ENCODE assay signal across 10 cellular contexts in the genomic region with DNA sequence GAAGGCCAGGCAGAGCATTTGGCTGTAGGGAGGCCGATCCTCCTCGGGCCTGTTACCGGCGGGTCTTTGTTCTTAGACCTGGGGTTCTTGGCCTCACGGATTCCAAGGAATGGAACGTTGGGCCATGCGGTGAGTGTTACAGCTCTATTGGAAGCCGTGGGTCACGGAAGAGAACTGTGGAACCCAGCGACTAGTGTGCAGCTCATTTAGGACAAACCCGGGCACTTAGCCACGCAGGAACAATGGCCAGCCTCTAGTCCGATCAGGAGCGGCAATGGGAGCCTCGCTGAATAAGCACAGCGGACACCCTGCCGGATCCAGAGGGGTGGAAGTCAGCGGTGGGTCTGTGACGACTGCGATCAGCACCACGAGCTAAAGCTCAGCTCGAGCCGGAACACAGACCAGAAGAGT. TPM values are rescaled to one million over a fixed set of nuclear protein-coding genes. Genes with fewer than 3 reads are reported as not detected.
DNase-seq lines count a peak whose midpoint lies in the region; ATAC-seq and TF ChIP-seq lines count a peak whose summit lies in the region.
"Had no signal": no experiment of that assay in that cellular context is flagged by ENCODE, and none has a peak within 500 bp of the region (broad histone marks: within the 10 kb centered on the region; RNA-seq: fewer than 3 reads in every experiment).

No MANE protein-coding gene starts in this region.

- TF ChIP-seq POLR2A in uterus (IDR thresholded peaks at IDR 0.05) = no peak

- peaks cover 30 to 66% (median 57%) of the 10 kb centered on the region in 9 donors for H3K4me1 ChIP-seq in heart right ventricle
- peaks cover 40 to 51% of the 10 kb centered on the region in 2 experiments for H3K4me1 ChIP-seq in trophoblast cell (ENCODE audit: control insufficient read depth in 1 of 2, insufficient read depth in 2 of 2, low read length in 2 of 2)
- peaks cover 24 to 31% of the 10 kb centered on the region in 2 donors for H3K4me1 ChIP-seq in uterus
- peaks cover 4 to 12% of the 10 kb centered on the region in 2 donors for H3K4me1 ChIP-seq in neuronal stem cell (ENCODE audit: control insufficient read depth in 2 of 2, insufficient read depth in 1 of 2, low read depth in 1 of 2, low read length in 2 of 2)

- no peak overlapping the region for H3K4me3 ChIP-seq in heart right ventricle
- H3K4me3 ChIP-seq in trophoblast cell (ENCODE audit: low read depth, low read length) = no peak overlapping the region
- H3K4me3 ChIP-seq in uterus = no peak overlapping the region
- no peak overlapping the region for H3K4me3 ChIP-seq in neuronal stem cell (ENCODE audit: low read length in 2 of 2)

- H2BK5ac ChIP-seq in trophoblast cell (ENCODE audit: low read depth, low read length, poor library complexity) (peak overlapping the region; percentile 95), neuronal stem cell (ENCODE audit: low read length) (no peak overlapping the region)

- H2AFZ ChIP-seq in trophoblast cell (ENCODE audit: insufficient read depth, low read length, poor library complexity) (peak overlapping the region; percentile 26), neuronal stem cell (ENCODE audit: low read length) (no peak overlapping the region)

- H3K27ac ChIP-seq in heart right ventricle (peak overlapping the region; percentile 50 to 98 (median 83)), trophoblast cell (ENCODE audit: low read depth, low read length) (peak overlapping the region; percentile 96), uterus (peak overlapping the region; percentile 91 to 93), neuronal stem cell (replicated peaks; ENCODE audit: low read length) (no peak overlapping the region)

- intact Hi-C loops in heart right ventricle (cut with DNase I) (loop anchor here in 5 of 10 donors (2.0 to 10.0 kb wide), 4 partner anchors 33 to 191 kb away; partner anchors contain the start of gene DUSP1 (in 3 of the 5)), Right ventricle myocardium superior (cut with DNase I) (loop anchor here (10.0 kb wide), 1 partner anchor 131 kb away; the partner anchor contains the start of gene DUSP1), uterus (cut with DNase I; ENCODE audit: low total_unique reads) (loop anchor here (10.0 kb wide), 1 partner anchor 131 kb away; the partner anchor contains the start of gene DUSP1)

- H3K9ac ChIP-seq in trophoblast cell (ENCODE audit: low read length) (peak overlapping the region; percentile 3), neuronal stem cell (ENCODE audit: low read depth, low read length, poor library complexity) (no peak overlapping the region)

- no peak for ATAC-seq in heart right ventricle
- no peak for ATAC-seq in Right ventricle myocardium superior (ENCODE audit: poor library complexity)
- ATAC-seq in GM21526 (IDR thresholded peaks at IDR 0.05; ENCODE audit: low FRiP score, unreplicated experiment) = no peak
- ATAC-seq in HG03439 (IDR thresholded peaks at IDR 0.05; ENCODE audit: unreplicated experiment) = no peak

- H2BK12ac ChIP-seq in trophoblast cell (ENCODE audit: low read length) (peak overlapping the region; percentile 85), neuronal stem cell (ENCODE audit: low read length) (no peak overlapping the region)

- 84 to 92% methylated on average over 23 of the region's 23 CpGs for WGBS in heart right ventricle, 2 donors
- no CpG with 5 or more reads among the region's 23 CpGs for WGBS in trophoblast cell (ENCODE audit: extremely low coverage, insufficient coverage, insufficient read length)
- no CpG with 5 or more reads among the region's 23 CpGs for WGBS in neuronal stem cell (ENCODE audit: extremely low coverage in 2 of 2, insufficient read length in 2 of 2, insufficient replicate concordance in 1 of 2), 2 donors

- H3K9me3 ChIP-seq in heart right ventricle (no peaks in the 10 kb centered on the region), trophoblast cell (ENCODE audit: insufficient read depth, low read depth, low read length) (no peaks in the 10 kb centered on the region), uterus (no peaks in the 10 kb centered on the region), neuronal stem cell (replicated peaks in 1 of 2; ENCODE audit: control insufficient read depth in 2 of 2, insufficient read depth in 1 of 2, low read depth in 1 of 2, low read length in 2 of 2) (no peaks in the 10 kb centered on the region)

- TF ChIP-seq CTCF in heart right ventricle (IDR thresholded peaks at IDR 0.05) (no peak), uterus (IDR thresholded peaks at IDR 0.05) (no peak)

- no peaks in the 10 kb centered on the region for H3K27me3 ChIP-seq in heart right ventricle
- no peaks in the 10 kb centered on the region for H3K27me3 ChIP-seq in trophoblast cell (ENCODE audit: insufficient read depth, low read length)
- no peaks in the 10 kb centered on the region for H3K27me3 ChIP-seq in uterus
- no peaks in the 10 kb centered on the region for H3K27me3 ChIP-seq in neuronal stem cell (ENCODE audit: control insufficient read depth in 3 of 3, insufficient read depth in 3 of 3, low read depth in 1 of 3, low read length in 3 of 3)

- no peak overlapping the region for H2BK15ac ChIP-seq in neuronal stem cell (ENCODE audit: low read length)

- H3K79me2 ChIP-seq in trophoblast cell (ENCODE audit: control insufficient read depth, insufficient read depth, low read length, poor library complexity) = peaks cover 11% of the 10 kb centered on the region

- peaks cover 40% of the 10 kb centered on the region for H3K79me1 ChIP-seq in trophoblast cell (ENCODE audit: low read length)
- H3K79me1 ChIP-seq in neuronal stem cell (ENCODE audit: low read depth, low read length) = no peaks in the 10 kb centered on the region

- H4K8ac ChIP-seq in trophoblast cell (ENCODE audit: low read depth, low read length) = peak overlapping the region; percentile 68
- H4K8ac ChIP-seq in neuronal stem cell (ENCODE audit: low read depth, low read length) = no peak overlapping the region

- no peak overlapping the region for H3K4me2 ChIP-seq in trophoblast cell (ENCODE audit: low read length)
- no peak overlapping the region for H3K4me2 ChIP-seq in neuronal stem cell (ENCODE audit: insufficient read depth, low read length, poor library complexity, severe bottlenecking)

- H2BK120ac ChIP-seq in trophoblast cell (ENCODE audit: insufficient read depth, low read length, poor library complexity) (peak overlapping the region; percentile 80), neuronal stem cell (ENCODE audit: low read depth, low read length) (no peak overlapping the region)

- H3K36me3 ChIP-seq in heart right ventricle (peaks cover 0 to 17% (median 0%) of the 10 kb centered on the region in 9 donors), trophoblast cell (ENCODE audit: control insufficient read depth in 1 of 2, insufficient read depth in 2 of 2, low read length in 2 of 2) (peaks cover 4 to 8% of the 10 kb centered on the region in 2 experiments), uterus (no peaks in the 10 kb centered on the region), neuronal stem cell (replicated peaks in 1 of 2; ENCODE audit: control insufficient read depth in 2 of 2, insufficient read depth in 2 of 2, low read length in 2 of 2) (peaks cover 1 to 35% of the 10 kb centered on the region in 2 donors)

- H4K91ac ChIP-seq in trophoblast cell (ENCODE audit: low read depth, low read length) (peak overlapping the region; percentile 83), neuronal stem cell (ENCODE audit: low read depth, low read length, poor library complexity) (no peak overlapping the region)

- peak overlapping the region; percentile 78 for H3K14ac ChIP-seq in trophoblast cell (ENCODE audit: low read length)
- H3K14ac ChIP-seq in neuronal stem cell (ENCODE audit: low read length) = no peak overlapping the region

- H3K18ac ChIP-seq in trophoblast cell (ENCODE audit: low read length) (peak overlapping the region; percentile 91), neuronal stem cell (ENCODE audit: low read length) (no peak overlapping the region)

- no peak overlapping the region for H3K23ac ChIP-seq in trophoblast cell (ENCODE audit: low read length)
- no peak overlapping the region for H3K23ac ChIP-seq in neuronal stem cell (ENCODE audit: low read depth, low read length, poor library complexity)

- H2AK5ac ChIP-seq in trophoblast cell (ENCODE audit: low read length) (peak overlapping the region; percentile 79), neuronal stem cell (ENCODE audit: low read depth, low read length) (no peak overlapping the region)

- no peak for DNase-seq in heart right ventricle
- no peak for DNase-seq in Right ventricle myocardium superior
- DNase-seq in globus pallidus (ENCODE audit: low spot score) = peak; percentile 82
- DNase-seq in trophoblast cell = no peak
- no peak for DNase-seq in uterus
- DNase-seq in neuronal stem cell (ENCODE audit: low spot score) = no peak
- DNase-seq: KBM-7, NCI-H526 had no signal

- H4K12ac ChIP-seq in trophoblast cell (ENCODE audit: low read depth, low read length) = peak overlapping the region; percentile 51

- H3K4ac ChIP-seq in trophoblast cell (ENCODE audit: low read depth, low read length) (peak overlapping the region; percentile 59), neuronal stem cell (ENCODE audit: low read length) (no peak overlapping the region)

RNA-seq across cellular contexts. Expression of gene RPL26L1, which starts 53.9 kb away (rescaled TPM):
- total RNA-seq in heart right ventricle = 10 to 100 TPM; 23.2 to 33.7 (median 28.9) TPM
- 10 to 100 TPM; 29.0 to 84.9 TPM for polyA plus RNA-seq in heart right ventricle
- total RNA-seq in Right ventricle myocardium superior = 22.8 TPM
- 61.9 and 63.3 TPM in 2 replicates for polyA plus RNA-seq in trophoblast cell (2013)
- total RNA-seq in uterus = 10 to 100 TPM in 3 of 4 donors, 1 to 10 TPM in 1; 8.7 to 35.3 (median 21.1) TPM
- polyA plus RNA-seq in neuronal stem cell (2013, experiment 1 of 2) = 88.1 TPM
- 87.5 TPM for polyA plus RNA-seq in neuronal stem cell (2013, experiment 2 of 2)
